Comparison of ENCODE assay signal across 1 cellular context in the genomic region with DNA sequence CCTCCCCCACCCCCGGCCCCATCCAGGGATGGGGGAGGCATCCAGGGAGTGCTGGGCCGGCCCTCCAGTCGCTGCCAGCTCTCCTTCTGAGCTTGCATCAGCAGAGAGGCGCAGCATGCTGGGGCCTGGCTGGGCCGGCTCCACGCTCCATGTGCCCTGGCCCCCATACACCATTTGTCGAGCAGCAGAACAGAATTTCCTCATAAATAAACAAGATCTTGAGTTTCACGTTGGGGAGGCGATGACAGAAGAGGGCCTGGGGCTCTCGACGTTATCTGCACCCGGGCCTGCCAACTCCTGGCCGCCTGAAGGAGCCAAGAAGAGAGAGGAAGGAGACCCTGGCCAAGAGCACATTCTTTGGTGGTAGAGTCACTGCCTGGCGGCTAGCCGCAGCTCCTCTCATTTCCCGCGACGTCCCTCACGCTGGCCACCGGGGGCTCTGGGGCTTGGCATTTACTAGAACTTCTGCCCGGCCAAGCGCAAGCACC.
A peak's percentile ranks its signal among the peaks of the same experiment; 100 is the strongest.
TF ChIP-seq lines count a peak whose summit lies in the region.

No MANE protein-coding gene starts in this region.

TF ChIP-seq in SK-N-SH, 30 proteins besides CTCF, POLR2A, EP300 and RAD21 (continued from another document):
- TF ChIP-seq CHD2 (IDR thresholded peaks at IDR 0.05; ENCODE audit: low read length, partially characterized antibody) (no peak), TEAD4 (IDR thresholded peaks at IDR 0.05; ENCODE audit: borderline replicate concordance, insufficient read depth) (peak; percentile 67; the same call in 1 of the 2 replicates), NFIC (IDR thresholded peaks at IDR 0.05; ENCODE audit: borderline replicate concordance) (peak; percentile 92), RXRA (IDR thresholded peaks at IDR 0.05; ENCODE audit: borderline replicate concordance, low read depth) (0 out of 2 replicates have a peak, but pooled peaks have one; percentile 37), NRF1 (IDR thresholded peaks at IDR 0.05; ENCODE audit: low read depth, low read length) (no peak), JUND (IDR thresholded peaks at IDR 0.05) (peak; percentile 73), RFX5 (IDR thresholded peaks at IDR 0.05; ENCODE audit: low read length) (no peak), FOXJ3 (CRISPR knock-in tag; IDR thresholded peaks at IDR 0.05) (no peak), TCF12 (IDR thresholded peaks at IDR 0.05) (peak; percentile 84)
- TF ChIP-seq, protein P1, sequence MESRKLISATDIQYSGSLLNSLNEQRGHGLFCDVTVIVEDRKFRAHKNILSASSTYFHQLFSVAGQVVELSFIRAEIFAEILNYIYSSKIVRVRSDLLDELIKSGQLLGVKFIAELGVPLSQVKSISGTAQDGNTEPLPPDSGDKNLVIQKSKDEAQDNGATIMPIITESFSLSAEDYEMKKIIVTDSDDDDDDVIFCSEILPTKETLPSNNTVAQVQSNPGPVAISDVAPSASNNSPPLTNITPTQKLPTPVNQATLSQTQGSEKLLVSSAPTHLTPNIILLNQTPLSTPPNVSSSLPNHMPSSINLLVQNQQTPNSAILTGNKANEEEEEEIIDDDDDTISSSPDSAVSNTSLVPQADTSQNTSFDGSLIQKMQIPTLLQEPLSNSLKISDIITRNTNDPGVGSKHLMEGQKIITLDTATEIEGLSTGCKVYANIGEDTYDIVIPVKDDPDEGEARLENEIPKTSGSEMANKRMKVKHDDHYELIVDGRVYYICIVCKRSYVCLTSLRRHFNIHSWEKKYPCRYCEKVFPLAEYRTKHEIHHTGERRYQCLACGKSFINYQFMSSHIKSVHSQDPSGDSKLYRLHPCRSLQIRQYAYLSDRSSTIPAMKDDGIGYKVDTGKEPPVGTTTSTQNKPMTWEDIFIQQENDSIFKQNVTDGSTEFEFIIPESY (IDR thresholded peaks at IDR 0.05; ENCODE audit: borderline replicate concordance, low read depth) = peak; percentile 45; the same call in 1 of the 2 replicates
- TF ChIP-seq, protein P2, sequence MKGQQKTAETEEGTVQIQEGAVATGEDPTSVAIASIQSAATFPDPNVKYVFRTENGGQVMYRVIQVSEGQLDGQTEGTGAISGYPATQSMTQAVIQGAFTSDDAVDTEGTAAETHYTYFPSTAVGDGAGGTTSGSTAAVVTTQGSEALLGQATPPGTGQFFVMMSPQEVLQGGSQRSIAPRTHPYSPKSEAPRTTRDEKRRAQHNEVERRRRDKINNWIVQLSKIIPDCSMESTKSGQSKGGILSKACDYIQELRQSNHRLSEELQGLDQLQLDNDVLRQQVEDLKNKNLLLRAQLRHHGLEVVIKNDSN (IDR thresholded peaks at IDR 0.05; ENCODE audit: borderline replicate concordance, low read depth) = no peak
- TF ChIP-seq, protein P3, sequence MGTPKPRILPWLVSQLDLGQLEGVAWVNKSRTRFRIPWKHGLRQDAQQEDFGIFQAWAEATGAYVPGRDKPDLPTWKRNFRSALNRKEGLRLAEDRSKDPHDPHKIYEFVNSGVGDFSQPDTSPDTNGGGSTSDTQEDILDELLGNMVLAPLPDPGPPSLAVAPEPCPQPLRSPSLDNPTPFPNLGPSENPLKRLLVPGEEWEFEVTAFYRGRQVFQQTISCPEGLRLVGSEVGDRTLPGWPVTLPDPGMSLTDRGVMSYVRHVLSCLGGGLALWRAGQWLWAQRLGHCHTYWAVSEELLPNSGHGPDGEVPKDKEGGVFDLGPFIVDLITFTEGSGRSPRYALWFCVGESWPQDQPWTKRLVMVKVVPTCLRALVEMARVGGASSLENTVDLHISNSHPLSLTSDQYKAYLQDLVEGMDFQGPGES (IDR thresholded peaks at IDR 0.05; ENCODE audit: low read depth, low read length) = no peak
- TF ChIP-seq, protein P4, sequence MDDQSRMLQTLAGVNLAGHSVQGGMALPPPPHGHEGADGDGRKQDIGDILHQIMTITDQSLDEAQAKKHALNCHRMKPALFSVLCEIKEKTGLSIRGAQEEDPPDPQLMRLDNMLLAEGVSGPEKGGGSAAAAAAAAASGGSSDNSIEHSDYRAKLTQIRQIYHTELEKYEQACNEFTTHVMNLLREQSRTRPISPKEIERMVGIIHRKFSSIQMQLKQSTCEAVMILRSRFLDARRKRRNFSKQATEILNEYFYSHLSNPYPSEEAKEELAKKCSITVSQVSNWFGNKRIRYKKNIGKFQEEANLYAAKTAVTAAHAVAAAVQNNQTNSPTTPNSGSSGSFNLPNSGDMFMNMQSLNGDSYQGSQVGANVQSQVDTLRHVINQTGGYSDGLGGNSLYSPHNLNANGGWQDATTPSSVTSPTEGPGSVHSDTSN (IDR thresholded peaks at IDR 0.05) = peak; percentile 73
